ENCODE assay signal across 8 cellular contexts in genomic region chr1:33348194-33348593, GRCh38. TPM values are rescaled to one million over a fixed set of nuclear protein-coding genes. Genes with fewer than 3 reads are reported as not detected.
DNase-seq lines count a peak whose midpoint lies in the region; ATAC-seq lines count a peak whose summit lies in the region.

No MANE protein-coding gene starts in this region.

- no peaks in the 10 kb centered on the region for H3K27me3 Mint-ChIP-seq in central memory CD8-positive, alpha-beta T cell
- no peaks in the 10 kb centered on the region for H3K27me3 Mint-ChIP-seq in naive B cell

- peak overlapping the region; percentile 10 for H3K27ac Mint-ChIP-seq in central memory CD8-positive, alpha-beta T cell (ENCODE audit: low read depth)
- peak overlapping the region in 3 of 6 donors; percentile 5 to 82 (median 33) for H3K27ac Mint-ChIP-seq in naive B cell

- H3K36me3 Mint-ChIP-seq in central memory CD8-positive, alpha-beta T cell (ENCODE audit: insufficient read depth), result peaks cover 10% of the 10 kb centered on the region
- no peaks in the 10 kb centered on the region for H3K36me3 Mint-ChIP-seq in naive B cell

- DNase-seq in AG08396 (ENCODE audit: low spot score), result peak; percentile 43
- no peak for DNase-seq in Jurkat, Clone E6-1 (ENCODE audit: low read depth, low spot score)
- no peak for DNase-seq in central memory CD8-positive, alpha-beta T cell (ENCODE audit: low spot score in 2 of 2)
- no peak for DNase-seq in naive B cell
- DNase-seq in NCI-H2029 (lab: John Stamatoyannopoulos, UW), result no peak
- DNase-seq in SK-N-DZ (ENCODE audit: low spot score), result no peak
- no peak for DNase-seq in activated CD4-positive, alpha-beta T cell treated with anti-CD3 and anti-CD28 coated beads, Interleukin-2, amount 50 U/mL, for 1 hour

- peak overlapping the region; percentile 69 for H3K4me3 ChIP-seq in Jurkat, Clone E6-1 (ENCODE audit: low read length)

- peaks cover 34% of the 10 kb centered on the region for H3K4me1 Mint-ChIP-seq in central memory CD8-positive, alpha-beta T cell
- peaks cover 33 to 41% (median 33%) of the 10 kb centered on the region in 3 donors for H3K4me1 Mint-ChIP-seq in naive B cell

- H3K4me3 Mint-ChIP-seq in central memory CD8-positive, alpha-beta T cell, result peak overlapping the region; percentile 74
- peak overlapping the region; percentile 71 to 97 (median 94) for H3K4me3 Mint-ChIP-seq in naive B cell

- H3K9me3 Mint-ChIP-seq in central memory CD8-positive, alpha-beta T cell, result no peaks in the 10 kb centered on the region
- no peaks in the 10 kb centered on the region for H3K9me3 Mint-ChIP-seq in naive B cell

- ATAC-seq in central memory CD8-positive, alpha-beta T cell (replicated peaks; ENCODE audit: extremely low read depth, poor library complexity, severe bottlenecking), result no peak
- ATAC-seq in naive B cell (ENCODE audit: low read depth in 2 of 2), result no peak
- no peak for ATAC-seq in GM21390 (IDR thresholded peaks at IDR 0.05; ENCODE audit: unreplicated experiment)

RNA-seq across cellular contexts. Expression of gene A3GALT2, which starts 27.3 kb away (rescaled TPM):
- not detected for polyA plus RNA-seq in Jurkat, Clone E6-1 (2012; ENCODE audit: insufficient read depth, insufficient read length)
- polyA plus RNA-seq in naive B cell (ENCODE audit: low read depth in 6 of 6), result not detected
- not detected in 2 replicates for polyA plus RNA-seq in SK-N-DZ (2014; cell fraction: cytosol; rRNA removed)
- not detected in 2 replicates for polyA plus RNA-seq in SK-N-DZ (2014; cell fraction: nucleus; rRNA removed)
